ENCODE assay signal across 20 cellular contexts in the genomic region with DNA sequence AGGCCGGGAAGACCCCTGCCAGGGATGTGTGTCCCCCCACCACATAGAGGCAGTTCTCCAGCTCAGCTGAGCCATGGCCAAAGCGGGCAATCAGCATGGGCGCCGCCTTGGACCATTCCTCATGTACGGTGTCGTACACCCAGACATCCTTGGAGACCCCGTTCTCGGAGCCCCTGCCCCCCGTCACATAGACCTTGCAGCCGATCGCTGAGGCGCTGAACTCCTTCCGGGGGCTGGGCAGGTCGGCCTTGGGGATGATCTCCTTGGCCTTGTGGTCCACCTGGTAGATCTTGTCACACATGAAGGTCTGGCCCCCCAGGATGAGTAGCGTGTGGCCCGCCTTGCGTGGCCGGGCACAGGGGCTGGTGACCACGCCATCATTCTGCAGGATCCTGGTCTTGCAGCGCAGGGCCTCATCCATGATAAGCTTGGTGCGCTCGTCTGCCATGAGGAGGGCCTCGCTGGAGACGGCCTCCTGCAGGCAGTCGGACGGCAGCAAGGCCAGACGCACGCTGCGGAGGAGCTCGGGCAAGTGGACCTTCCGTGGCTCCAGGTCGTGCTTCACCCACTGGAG. TPM values are rescaled to one million over a fixed set of nuclear protein-coding genes. Genes with fewer than 3 reads are reported as not detected.
A peak's percentile ranks its signal among the peaks of the same experiment; 100 is the strongest.
DNase-seq lines count a peak whose midpoint lies in the region; ATAC-seq, FAIRE-seq and TF ChIP-seq lines count a peak whose summit lies in the region.
"Had no signal": no experiment of that assay in that cellular context is flagged by ENCODE, and none has a peak within 500 bp of the region (broad histone marks: within the 10 kb centered on the region; RNA-seq: fewer than 3 reads in every experiment).

No MANE protein-coding gene starts in this region.

- TF ChIP-seq EP300 in H1 (IDR thresholded peaks at IDR 0.05; ENCODE audit: borderline replicate concordance in 1 of 2, low read depth in 2 of 2, low read length in 2 of 2) = no peak

- no peak for ATAC-seq in left cardiac atrium
- ATAC-seq: A549 had no signal

- no peak overlapping the region for H3K4me2 ChIP-seq in H1 (ENCODE audit: insufficient read depth in 1 of 2, low read depth in 2 of 2, low read length in 2 of 2)
- H3K4me2 ChIP-seq: A549 had no signal

- no peak overlapping the region; the same call in 1 of the 2 replicates for H2BK5ac ChIP-seq in H1 (ENCODE audit: low read depth, low read length)

- no peak overlapping the region for H2BK12ac ChIP-seq in H1 (ENCODE audit: low read depth, low read length)

- H3K79me2 ChIP-seq in H1 (ENCODE audit: control insufficient read depth in 1 of 2, insufficient read depth in 2 of 2, low read length in 2 of 2) = peaks cover 0 to 87% of the 10 kb centered on the region in 2 experiments; a peak in 3 of 4 replicates

- no peak overlapping the region for H4K5ac ChIP-seq in H1 (ENCODE audit: insufficient read length, low read depth, low read length)

- H2BK20ac ChIP-seq in H1 (ENCODE audit: low read length) = no peak overlapping the region

- no peak overlapping the region for H3K4me3 ChIP-seq in H1 (ENCODE audit: extremely low read depth in 1 of 4, insufficient read depth in 2 of 4, low read depth in 3 of 4, low read length in 4 of 4)
- H3K4me3 ChIP-seq: A549 had no signal

- no peak overlapping the region for H3K23ac ChIP-seq in H1 (ENCODE audit: insufficient read length)

- no peak for TF ChIP-seq POLR2A in H1 (IDR thresholded peaks at IDR 0.05; ENCODE audit: control extremely low read depth in 1 of 2, low read depth in 2 of 2, low read length in 2 of 2)

- H3K79me1 ChIP-seq in H1 (ENCODE audit: low read depth, low read length) = peaks cover 34% of the 10 kb centered on the region

- CTCF ChIA-PET in H1 (lab: Charles Lee; ENCODE audit: partially characterized antibody) = interaction anchor here (0.6 to 2.3 kb wide), 7 partner anchors 7 to 32 kb away, joined by 3 to 6 read pairs (median 3); a partner anchor contains a TSS

- H3K23me2 ChIP-seq in H1 (ENCODE audit: low read depth, low read length) = no peaks in the 10 kb centered on the region

- H3K4ac ChIP-seq in H1 (replicated peaks; ENCODE audit: insufficient read length, low read depth, low read length) = no peak overlapping the region

- no peak overlapping the region for H2AFZ ChIP-seq in H1 (ENCODE audit: low read length)

- peaks cover 0 to 15% (median 3%) of the 10 kb centered on the region in 4 experiments; a peak in 4 of 7 replicates for H3K4me1 ChIP-seq in H1 (replicated peaks in 1 of 4; ENCODE audit: control insufficient read depth in 3 of 4, insufficient read depth in 4 of 4, low read length in 3 of 4)
- H3K4me1 ChIP-seq: A549 had no signal

- DNase-seq in cardiac septum (ENCODE audit: low spot score) (peak; percentile 71), left cardiac atrium (no peak), H1 (ENCODE audit: low read depth in 1 of 2, low spot score in 2 of 2) (no peak), posterior vena cava (ENCODE audit: low spot score) (peak; percentile 55), NK-92 (lab: John Stamatoyannopoulos, UW; ENCODE audit: unreplicated experiment) (no peak), cortex of kidney (lab: John Stamatoyannopoulos, UW) (no peak)
- DNase-seq: 8988T; ACHN; AML-193; C1 segment of cervical spinal cord; Calu3; CD4-positive, alpha-beta memory T cell; COR-L47; DMS53; DMS79 treated with DMSO at 0.1 percent for 48 hours; GF-D8; GOT3; HCEC 1CT had no signal

- TF ChIP-seq RAD21 in H1 (IDR thresholded peaks at IDR 0.05 in 1 of 2, conservative IDR thresholded peaks at IDR 0.05 in 1 of 2; ENCODE audit: low read depth in 2 of 2, low read length in 2 of 2) = no peak

- H3K18ac ChIP-seq in H1 (ENCODE audit: extremely low read depth, low read length) = no peak overlapping the region

- H2BK120ac ChIP-seq in H1 (replicated peaks; ENCODE audit: low read depth, low read length) = no peak overlapping the region

- FAIRE-seq in H1 (lab: Jason Lieb, UNC) = no peak
- FAIRE-seq: A549, GM12891 had no signal

- peaks cover 3 to 9% (median 6%) of the 10 kb centered on the region in 4 experiments; a peak in 5 of 8 replicates for H3K36me3 ChIP-seq in H1 (ENCODE audit: control insufficient read depth in 2 of 4, insufficient read depth in 4 of 4, low read length in 3 of 4)

- WGBS in H1 (ENCODE audit: extremely low coverage in 1 of 2, insufficient coverage in 1 of 2, insufficient read length in 1 of 2, insufficient replicate concordance in 2 of 2, low coverage in 1 of 2, low lambda C conversion rate in 2 of 2, missing lambda C conversion rate in 1 of 2), 2 experiments = 98% methylated on average over 28 of the region's 32 CpGs; no CpG with 5 or more reads in 1 of the 2 experiments

- H4K91ac ChIP-seq in H1 (replicated peaks; ENCODE audit: insufficient read length, low read length) = peak overlapping the region; percentile 7

- H3K14ac ChIP-seq in H1 (ENCODE audit: insufficient read length) = no peak overlapping the region

- no peaks in the 10 kb centered on the region; a peak in 1 of 4 replicates for H3K9me3 ChIP-seq in H1 (ENCODE audit: insufficient read depth in 2 of 2, low read depth in 1 of 2, low read length in 1 of 2)
- H3K9me3 ChIP-seq: A549 had no signal

- H2BK15ac ChIP-seq in H1 (ENCODE audit: low read length) = no peak overlapping the region

- no peak overlapping the region for H3K27ac ChIP-seq in H1 (ENCODE audit: low read depth, low read length)
- H3K27ac ChIP-seq: A549 had no signal

- H3K27me3 ChIP-seq in H1 (replicated peaks in 1 of 4; ENCODE audit: control insufficient read depth in 3 of 4, extremely low read depth in 1 of 4, insufficient read depth in 3 of 4, low read length in 3 of 4) = no peaks in the 10 kb centered on the region

- no peak overlapping the region for H4K8ac ChIP-seq in H1 (ENCODE audit: extremely low read depth, insufficient read depth, low read length)

- H3K9ac ChIP-seq in H1 (replicated peaks in 1 of 4; ENCODE audit: extremely low read depth in 1 of 4, low read depth in 3 of 4, low read length in 3 of 4) = no peak overlapping the region

- H3K56ac ChIP-seq in H1 (replicated peaks; ENCODE audit: insufficient read length, low read depth, low read length) = no peak overlapping the region

- no peak for TF ChIP-seq CTCF in H1 (IDR thresholded peaks at IDR 0.05; ENCODE audit: control extremely low read depth in 1 of 3, insufficient read depth in 1 of 3, low read depth in 1 of 3, low read length in 3 of 3)

- H2AK5ac ChIP-seq in H1 (ENCODE audit: low read depth, low read length) = no peak overlapping the region

- intact Hi-C loops in cardiac septum (cut with DNase I) (no loop called here), left cardiac atrium (cut with DNase I) (loop anchor here in 1 of 2 donors (10.0 kb wide), 1 partner anchor 66 kb away; no protein-coding TSS in a partner anchor), posterior vena cava (cut with DNase I) (no loop called here)

- POLR2A ChIA-PET in H1 (lab: Charles Lee; ENCODE audit: partially characterized antibody) = no interaction called here

- peaks cover 27 to 37% of the 10 kb centered on the region in 2 experiments for H4K20me1 ChIP-seq in H1 (replicated peaks in 1 of 2; ENCODE audit: control insufficient read depth in 1 of 2, insufficient read depth in 2 of 2, low read length in 2 of 2)

TF ChIP-seq in H1, 55 proteins besides CTCF, POLR2A, EP300 and RAD21:
- no peak for TF ChIP-seq ASH2L (IDR thresholded peaks at IDR 0.05; ENCODE audit: low read length)
- no peak for TF ChIP-seq CHD1 (IDR thresholded peaks at IDR 0.05; ENCODE audit: low read depth, low read length)
- no peak for TF ChIP-seq SP2 (IDR thresholded peaks at IDR 0.05; ENCODE audit: low read length)
- no peak for TF ChIP-seq SP4 (IDR thresholded peaks at IDR 0.05; ENCODE audit: low read length)
- TF ChIP-seq BACH1 (IDR thresholded peaks at IDR 0.05; ENCODE audit: low read length) = no peak
- no peak for TF ChIP-seq MAFK (IDR thresholded peaks at IDR 0.05; ENCODE audit: low read depth, low read length)
- TF ChIP-seq JUND (IDR thresholded peaks at IDR 0.05; ENCODE audit: low read length) = no peak
- no peak for TF ChIP-seq KDM4A (IDR thresholded peaks at IDR 0.05; ENCODE audit: low read depth, low read length, severe bottlenecking)
- no peak for TF ChIP-seq PHF8 (conservative IDR thresholded peaks at IDR 0.05; ENCODE audit: low read depth, low read length)
- no peak for TF ChIP-seq SP1 (IDR thresholded peaks at IDR 0.05; ENCODE audit: low read depth, low read length)
- TF ChIP-seq SRF (IDR thresholded peaks at IDR 0.05; ENCODE audit: low read depth, low read length) = no peak

RNA-seq across cellular contexts. Expression of a gene that starts 26.0 kb away (rescaled TPM):
- total RNA-seq in cardiac septum (5.1 TPM), left cardiac atrium (1 to 10 TPM; 5.9 to 7.3 TPM), posterior vena cava (10 to 100 TPM; 10.0 to 10.3 TPM)
- total RNA-seq in H1 (2021; fragmentation: NEBNext Ultra II Directional; extraction: Animal tissue kit (Norgen Biotek cat#: 25700)) = 16.5 and 17.1 TPM in 2 replicates
- polyA plus RNA-seq in H1 (2011; rRNA removed) = 22.0 and 28.6 TPM in 2 replicates
- polyA plus RNA-seq in H1 (2011; cell fraction: cytosol; rRNA removed) = 19.5 TPM
- polyA plus RNA-seq in H1 (2011; cell fraction: nucleus; rRNA removed) = 35.3 TPM
- 10.2 to 16.3 TPM (median 14.4 TPM) in 4 replicates for polyA plus RNA-seq in H1 (2012, experiment 1 of 2)
- polyA plus RNA-seq in H1 (2012, experiment 2 of 2) = 13.3 TPM
- 7.5 TPM for polyA plus RNA-seq in H1 (2013, experiment 1 of 2)
- polyA plus RNA-seq in H1 (2013, experiment 2 of 2) = 6.3 TPM
- 17.1 and 19.3 TPM in 2 replicates for polyA minus RNA-seq in H1 (2011; rRNA and poly(A)+ RNA removed)
- polyA minus RNA-seq in H1 (2011; cell fraction: cytosol; rRNA and poly(A)+ RNA removed) = 14.2 TPM
- polyA minus RNA-seq in H1 (2011; cell fraction: nucleus; rRNA and poly(A)+ RNA removed) = 28.4 TPM

Comparison
In these comparisons a context has a peak if more than half of its experiments do, and no peak if none do; other contexts are left out.
1. DNase-seq: peak in cardiac septum (single experiment) and posterior vena cava (single experiment); none in left cardiac atrium (single experiment), H1 (0 of 2), NK-92 (single experiment) and cortex of kidney (single experiment).